Comparison of ENCODE assay signal across 18 cellular contexts in the genomic region with DNA sequence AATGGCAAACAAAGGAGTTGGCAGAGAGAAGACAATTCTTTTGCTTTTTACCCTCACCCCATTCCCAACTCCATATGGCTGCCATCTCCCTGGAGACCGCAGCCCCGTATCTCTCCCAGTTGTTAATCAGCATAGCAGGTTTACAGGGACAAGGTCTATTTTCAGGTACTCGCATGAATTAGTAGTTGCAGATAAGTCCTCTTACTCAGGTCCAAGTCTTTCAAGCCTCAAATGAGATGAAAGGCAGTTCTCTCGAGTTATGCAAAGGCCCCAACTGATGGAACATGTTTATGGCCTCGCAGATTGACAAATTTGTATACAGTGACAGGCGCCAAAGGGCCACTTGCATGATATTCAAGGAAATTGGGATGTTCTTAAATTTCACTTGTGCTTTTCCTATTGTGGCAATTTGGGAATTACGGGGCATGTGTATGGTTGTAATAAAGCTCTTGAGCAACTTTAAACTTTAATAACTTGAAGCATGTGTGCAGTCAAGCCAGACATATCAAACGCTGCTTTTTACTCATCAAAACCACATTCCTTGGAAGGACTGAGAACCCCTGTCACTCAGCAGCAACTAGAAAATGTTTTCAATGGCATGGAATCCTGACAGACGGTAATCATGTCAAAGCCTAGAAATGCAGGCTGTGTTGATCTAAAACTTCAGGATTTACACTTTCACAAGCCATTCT. TPM values are rescaled to one million over a fixed set of nuclear protein-coding genes. Genes with fewer than 3 reads are reported as not detected.
DNase-seq lines count a peak whose midpoint lies in the region; ATAC-seq and TF ChIP-seq lines count a peak whose summit lies in the region.
"Had no signal": no experiment of that assay in that cellular context is flagged by ENCODE, and none has a peak within 500 bp of the region (broad histone marks: within the 10 kb centered on the region; RNA-seq: fewer than 3 reads in every experiment).

No MANE protein-coding gene starts in this region.

- no peaks in the 10 kb centered on the region for H3K27me3 ChIP-seq in endodermal cell (ENCODE audit: control insufficient read depth, insufficient read depth, low read length, poor library complexity, severe bottlenecking)
- no peaks in the 10 kb centered on the region for H3K27me3 ChIP-seq in smooth muscle cell (ENCODE audit: low read depth)
- no peaks in the 10 kb centered on the region for H3K27me3 ChIP-seq in thyroid gland
- H3K27me3 ChIP-seq: suprapubic skin had no signal

- no peaks in the 10 kb centered on the region for H3K79me2 ChIP-seq in smooth muscle cell (ENCODE audit: low read depth)
- H3K79me2 ChIP-seq: parathyroid adenoma had no signal

- no peaks in the 10 kb centered on the region for H3K36me3 Mint-ChIP-seq in endodermal cell (ENCODE audit: low read depth)
- H3K36me3 Mint-ChIP-seq in activated T-cell treated with anti-CD3 and anti-CD28 coated beads, Interleukin-2, amount 50 U/mL, for 4 hours (ENCODE audit: insufficient read depth), result no peaks in the 10 kb centered on the region
- H3K36me3 Mint-ChIP-seq: CD4-positive, alpha-beta memory T cell had no signal

- H3K27ac ChIP-seq in endodermal cell (ENCODE audit: low read depth, low read length) (no peak overlapping the region), smooth muscle cell (ENCODE audit: low read depth) (peak overlapping the region; percentile 84), thyroid gland (no peak overlapping the region)
- H3K27ac ChIP-seq: 22Rv1 had no signal

- H3K36me3 ChIP-seq in endodermal cell (ENCODE audit: control insufficient read depth, insufficient read depth, low read length), result no peaks in the 10 kb centered on the region
- H3K36me3 ChIP-seq in smooth muscle cell (ENCODE audit: low read depth), result peaks cover 3% of the 10 kb centered on the region
- no peaks in the 10 kb centered on the region for H3K36me3 ChIP-seq in thyroid gland
- H3K36me3 ChIP-seq: suprapubic skin had no signal

- H3K27ac Mint-ChIP-seq in endodermal cell, result peak overlapping the region; percentile 86
- H3K27ac Mint-ChIP-seq: activated CD4-positive, alpha-beta memory T cell treated with anti-CD3 and anti-CD28 coated beads, Interleukin-2, amount 10 ng/mL, durations not matched to agents 7 days and 5 days; CD4-positive, alpha-beta memory T cell had no signal

- H3K4me3 ChIP-seq in endodermal cell (ENCODE audit: low read length), result no peak overlapping the region
- no peak overlapping the region for H3K4me3 ChIP-seq in smooth muscle cell
- no peak overlapping the region for H3K4me3 ChIP-seq in thyroid gland (replicated peaks in 1 of 3)
- H3K4me3 ChIP-seq: suprapubic skin had no signal

- H2AFZ ChIP-seq in smooth muscle cell (ENCODE audit: low read depth), result no peak overlapping the region
- H2AFZ ChIP-seq: parathyroid adenoma had no signal

- no peaks in the 10 kb centered on the region for H3K9me3 Mint-ChIP-seq in endodermal cell
- H3K9me3 Mint-ChIP-seq in activated T-cell treated with anti-CD3 and anti-CD28 coated beads, Interleukin-2, amount 50 U/mL, for 4 hours, result no peaks in the 10 kb centered on the region
- H3K9me3 Mint-ChIP-seq: activated CD4-positive, alpha-beta memory T cell treated with anti-CD3 and anti-CD28 coated beads, Interleukin-2, amount 10 ng/mL, durations not matched to agents 7 days and 5 days had no signal

- H3F3A ChIP-seq in smooth muscle cell (ENCODE audit: low read depth), result peaks cover 30% of the 10 kb centered on the region

- TF ChIP-seq CTCF in endodermal cell (conservative IDR thresholded peaks at IDR 0.05) (no peak), smooth muscle cell (IDR thresholded peaks at IDR 0.05; ENCODE audit: borderline replicate concordance, insufficient read depth, poor library complexity, severe bottlenecking) (no peak), thyroid gland (IDR thresholded peaks at IDR 0.05) (no peak)

- no peaks in the 10 kb centered on the region for H4K20me1 ChIP-seq in smooth muscle cell (ENCODE audit: low read depth)

- no peak overlapping the region for H3K4me3 Mint-ChIP-seq in endodermal cell
- H3K4me3 Mint-ChIP-seq in activated T-cell treated with anti-CD3 and anti-CD28 coated beads, Interleukin-2, amount 50 U/mL, for 4 hours, result no peak overlapping the region
- H3K4me3 Mint-ChIP-seq: activated CD4-positive, alpha-beta memory T cell treated with anti-CD3 and anti-CD28 coated beads, Interleukin-2, amount 10 ng/mL, durations not matched to agents 7 days and 5 days; CD4-positive, alpha-beta memory T cell had no signal

- ATAC-seq in GM21786 (IDR thresholded peaks at IDR 0.05; ENCODE audit: unreplicated experiment), result no peak
- ATAC-seq in activated T-cell treated with anti-CD3 and anti-CD28 coated beads, Interleukin-2, amount 50 U/mL, for 4 hours, result no peak

- WGBS in endodermal cell (ENCODE audit: insufficient coverage in 1 of 2, insufficient read length in 1 of 2), 2 experiments, result 90 to 93% methylated on average over 6 to 9 of the region's 9 CpGs
- 68% methylated on average over 9 of the region's 9 CpGs for WGBS in smooth muscle cell (ENCODE audit: low lambda C conversion rate)
- 81 to 84% methylated on average over 9 of the region's 9 CpGs for WGBS in thyroid gland, 2 donors

- no peak overlapping the region for H3K4me2 ChIP-seq in smooth muscle cell

- intact Hi-C loops in thyroid gland (cut with DNase I), result no loop called here

- peak; percentile 20 for DNase-seq in DMS 273 (lab: John Stamatoyannopoulos, UW; ENCODE audit: unreplicated experiment)
- DNase-seq in DMS 273 treated with DMSO at 0.1 percent for 48 hours (lab: John Stamatoyannopoulos, UW), result no peak
- no peak for DNase-seq in endodermal cell
- DNase-seq in iris pigment epithelial cell (ENCODE audit: low read depth), result peak; percentile 76
- DNase-seq in smooth muscle cell (lab: John Stamatoyannopoulos, UW; ENCODE audit: unreplicated experiment), result no peak
- no peak for DNase-seq in thyroid gland
- DNase-seq in activated T-cell treated with anti-CD3 and anti-CD28 coated beads, Interleukin-2, amount 50 U/mL, for 4 hours, result no peak
- DNase-seq: activated CD4-positive, alpha-beta memory T cell treated with anti-CD3 and anti-CD28 coated beads, Interleukin-2, amount 10 ng/mL, durations not matched to agents 7 days and 5 days; aorta; CD4-positive, alpha-beta memory T cell; GDM1; islet precursor cell; NCI-H187 treated with DMSO at 0.1 percent for 48 hours; NCI-H69 had no signal

- no peaks in the 10 kb centered on the region for H3K27me3 Mint-ChIP-seq in endodermal cell (ENCODE audit: insufficient read depth)
- peaks cover 22% of the 10 kb centered on the region for H3K27me3 Mint-ChIP-seq in activated T-cell treated with anti-CD3 and anti-CD28 coated beads, Interleukin-2, amount 50 U/mL, for 4 hours (ENCODE audit: low read depth)
- H3K27me3 Mint-ChIP-seq: activated CD4-positive, alpha-beta memory T cell treated with anti-CD3 and anti-CD28 coated beads, Interleukin-2, amount 10 ng/mL, durations not matched to agents 7 days and 5 days had no signal

- TF ChIP-seq POLR2A in thyroid gland (IDR thresholded peaks at IDR 0.05), result no peak

- H3K9ac ChIP-seq in endodermal cell (ENCODE audit: extremely low read depth, low read length, poor library complexity, severe bottlenecking) (no peak overlapping the region), smooth muscle cell (ENCODE audit: low read depth) (no peak overlapping the region)
- H3K9ac ChIP-seq: parathyroid adenoma had no signal

- H3K4me1 ChIP-seq in endodermal cell (ENCODE audit: control insufficient read depth, insufficient read depth, low read length) (peaks cover 21% of the 10 kb centered on the region), smooth muscle cell (ENCODE audit: low read depth) (peaks cover 39% of the 10 kb centered on the region), thyroid gland (no peaks in the 10 kb centered on the region)
- H3K4me1 ChIP-seq: parathyroid adenoma had no signal

- H3K9me3 ChIP-seq in endodermal cell (ENCODE audit: control insufficient read depth, low read length) (no peaks in the 10 kb centered on the region), smooth muscle cell (replicated peaks; ENCODE audit: low read depth) (no peaks in the 10 kb centered on the region), thyroid gland (no peaks in the 10 kb centered on the region)
- H3K9me3 ChIP-seq: suprapubic skin had no signal

- peaks cover 42% of the 10 kb centered on the region for H3K4me1 Mint-ChIP-seq in endodermal cell
- peaks cover 2% of the 10 kb centered on the region for H3K4me1 Mint-ChIP-seq in activated T-cell treated with anti-CD3 and anti-CD28 coated beads, Interleukin-2, amount 50 U/mL, for 4 hours (ENCODE audit: low read depth)
- H3K4me1 Mint-ChIP-seq: activated CD4-positive, alpha-beta memory T cell treated with anti-CD3 and anti-CD28 coated beads, Interleukin-2, amount 10 ng/mL, durations not matched to agents 7 days and 5 days; CD4-positive, alpha-beta memory T cell had no signal

RNA-seq across cellular contexts. Expression of gene KDR, which starts 45.1 kb away (rescaled TPM):
- 10 to 100 TPM in 1 of 2 donors, 1 to 10 TPM in 1; 2.1 to 14.9 TPM for total RNA-seq in endodermal cell
- polyA plus RNA-seq in endodermal cell (2013, experiment 1 of 2), result 9.2 TPM
- 5.8 TPM for polyA plus RNA-seq in endodermal cell (2013, experiment 2 of 2)
- 56.3 and 58.6 TPM in 2 replicates for total RNA-seq in smooth muscle cell
- polyA plus RNA-seq in smooth muscle cell, result 27.7 and 29.3 TPM in 2 replicates
- total RNA-seq in thyroid gland, result 100 to 1,000 TPM in 2 of 4 donors, 10 to 100 TPM in 2; 62.5 to 153 (median 96.8) TPM
- total RNA-seq in activated T-cell treated with anti-CD3 and anti-CD28 coated beads, Interleukin-2, amount 50 U/mL, for 4 hours, result under 1 TPM in 2 of 3 donors, not detected in 1; 0.05 TPM
- total RNA-seq: activated CD4-positive, alpha-beta memory T cell treated with anti-CD3 and anti-CD28 coated beads, Interleukin-2, amount 10 ng/mL, durations not matched to agents 7 days and 5 days; CD4-positive, alpha-beta memory T cell had no signal
- polyA plus RNA-seq: CD4-positive, alpha-beta memory T cell had no signal

Comparison
In these comparisons a context has a peak if more than half of its experiments do, and no peak if none do; other contexts are left out.
1. DNase-seq: peak in DMS 273 (single experiment) and iris pigment epithelial cell (single experiment); none in DMS 273 treated with DMSO at 0.1 percent for 48 hours (single experiment), endodermal cell (single experiment), smooth muscle cell (single experiment), thyroid gland (0 of 2) and activated T-cell treated with anti-CD3 and anti-CD28 coated beads, Interleukin-2, amount 50 U/mL, for 4 hours (single experiment).